11 cellular contexts compared by ENCODE assay signal in the genomic region with DNA sequence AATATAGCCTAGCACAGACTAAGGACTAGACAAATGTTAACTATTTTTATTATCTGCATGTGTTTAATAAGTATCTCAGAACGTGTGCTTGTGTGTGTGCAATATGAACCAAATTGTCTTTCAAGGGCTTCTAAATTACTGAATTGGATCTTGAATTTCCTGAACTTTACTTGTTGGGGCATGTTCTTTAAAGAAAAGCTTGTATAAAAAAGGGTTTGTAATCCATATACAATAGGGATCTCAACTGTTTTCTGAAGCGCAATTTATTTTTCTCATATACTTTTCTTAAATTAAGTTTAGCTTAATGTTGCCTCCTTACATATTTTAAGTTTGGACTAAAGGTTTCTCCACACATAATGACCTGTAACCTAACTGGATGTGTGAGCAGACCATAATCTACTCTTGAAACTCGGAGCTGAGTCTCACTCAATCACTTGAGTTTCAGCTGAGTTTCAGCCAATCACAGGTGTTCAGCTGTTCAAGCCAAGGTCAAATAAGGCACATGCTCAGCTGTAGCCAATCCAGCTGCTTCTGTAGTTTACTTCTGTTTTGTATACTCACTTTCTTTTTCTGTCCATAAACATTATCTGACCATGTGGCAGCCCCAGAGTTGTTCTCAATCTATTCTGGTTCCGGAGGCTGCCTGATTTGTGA.
DNase-seq lines count a peak whose midpoint lies in the region; ATAC-seq and TF ChIP-seq lines count a peak whose summit lies in the region.
"Had no signal": no experiment of that assay in that cellular context is flagged by ENCODE, and none has a peak within 500 bp of the region (broad histone marks: within the 10 kb centered on the region; RNA-seq: fewer than 3 reads in every experiment).

No MANE protein-coding gene starts in this region.

- no peak overlapping the region for H3K27ac ChIP-seq in caudate nucleus (ENCODE audit: low read depth, low read length)
- H3K27ac ChIP-seq: prostate gland had no signal

- TF ChIP-seq POLR2A in GM18526 (IDR thresholded peaks at IDR 0.05; ENCODE audit: extremely low read depth, insufficient read length) = peak; percentile 10

- DNase-seq in germinal center (ENCODE audit: low spot score) = peak; percentile 82
- no peak for DNase-seq in NCI-H2029 treated with DMSO at 0.1 percent for 48 hours (lab: John Stamatoyannopoulos, UW)
- DNase-seq in NCI-H1694 treated with DMSO at 0.1 percent for 48 hours (lab: John Stamatoyannopoulos, UW) = no peak
- no peak for DNase-seq in hepatic stellate cell (ENCODE audit: low spot score)
- DNase-seq in caudate nucleus (lab: John Stamatoyannopoulos, UW) = no peak
- DNase-seq: activated T-cell treated with anti-CD3 and anti-CD28 coated beads, Interleukin-2, amount 50 U/mL, for 24 hours; NCI-H774 had no signal

- ATAC-seq in GM21576 (IDR thresholded peaks at IDR 0.05; ENCODE audit: unreplicated experiment) (peak; percentile 72), HG03565 (IDR thresholded peaks at IDR 0.05; ENCODE audit: unreplicated experiment) (peak; percentile 87)
